In genomic region chr13:86729206-86729605, GRCh38 we compare ENCODE assay signal across 19 cellular contexts.
"Had no signal": no experiment of that assay in that cellular context is flagged by ENCODE, and none has a peak within 500 bp of the region (broad histone marks: within the 10 kb centered on the region; RNA-seq: fewer than 3 reads in every experiment).

No MANE protein-coding gene starts in this region.

- H3K9me3 ChIP-seq: psoas muscle, right lobe of liver, upper lobe of right lung had no signal

- H3K4me3 Mint-ChIP-seq: activated CD8-positive, alpha-beta memory T cell treated with anti-CD3 and anti-CD28 coated beads, Interleukin-2, amount 10 ng/mL, durations not matched to agents 7 days and 5 days; activated naive CD4-positive, alpha-beta T cell treated with anti-CD3 and anti-CD28 coated beads, Interleukin-2, amount 10 ng/mL, durations not matched to agents 7 days and 5 days; mesothelial cell of epicardium; stimulated activated naive CD8-positive, alpha-beta T cell treated with anti-CD3 and anti-CD28 coated beads, Interleukin-15, Interleukin-2, amounts not matched to agents 100 ng/mL and 50 ng/mL, for 24 hours had no signal

- H3K27me3 ChIP-seq: esophagus muscularis mucosa, hepatocyte, right lobe of liver, upper lobe of right lung had no signal

- H3K4me3 ChIP-seq: esophagus muscularis mucosa, hepatocyte, lung, psoas muscle, right lobe of liver, smooth muscle cell, upper lobe of right lung had no signal

- H3K27me3 Mint-ChIP-seq: activated CD8-positive, alpha-beta memory T cell treated with anti-CD3 and anti-CD28 coated beads, Interleukin-2, amount 10 ng/mL, durations not matched to agents 7 days and 5 days; activated naive CD4-positive, alpha-beta T cell treated with anti-CD3 and anti-CD28 coated beads, Interleukin-2, amount 10 ng/mL, durations not matched to agents 7 days and 5 days; stimulated activated naive CD8-positive, alpha-beta T cell treated with anti-CD3 and anti-CD28 coated beads, Interleukin-15, Interleukin-2, amounts not matched to agents 100 ng/mL and 50 ng/mL, for 24 hours had no signal

- DNase-seq: activated CD4-positive, alpha-beta T cell treated with anti-CD3 and anti-CD28 coated beads for 1 hour; activated CD4-positive, alpha-beta T cell treated with anti-CD3 and anti-CD28 coated beads, Interleukin-2, amount 50 U/mL, for 4 hours; activated CD8-positive, alpha-beta memory T cell treated with anti-CD3 and anti-CD28 coated beads, Interleukin-2, amount 10 ng/mL, durations not matched to agents 7 days and 5 days; activated naive CD4-positive, alpha-beta T cell treated with anti-CD3 and anti-CD28 coated beads, Interleukin-2, amount 10 ng/mL, durations not matched to agents 7 days and 5 days; activated T-cell treated with anti-CD3 and anti-CD28 coated beads, Interleukin-2, amount 50 U/mL, for 1 hour; islet precursor cell; psoas muscle; right lobe of liver; stimulated activated CD4-positive, alpha-beta T cell treated with anti-CD3 and anti-CD28 coated beads, Interleukin-4, amount 100 ng/mL, for 4 hours; stimulated activated CD8-positive, alpha-beta memory T cell treated with anti-CD3 and anti-CD28 coated beads, Interleukin-4, amount 100 ng/mL, for 48 hours; T1000; upper lobe of right lung had no signal

- H3K27ac Mint-ChIP-seq: activated CD8-positive, alpha-beta memory T cell treated with anti-CD3 and anti-CD28 coated beads, Interleukin-2, amount 10 ng/mL, durations not matched to agents 7 days and 5 days; activated naive CD4-positive, alpha-beta T cell treated with anti-CD3 and anti-CD28 coated beads, Interleukin-2, amount 10 ng/mL, durations not matched to agents 7 days and 5 days; mesothelial cell of epicardium; stimulated activated naive CD8-positive, alpha-beta T cell treated with anti-CD3 and anti-CD28 coated beads, Interleukin-15, Interleukin-2, amounts not matched to agents 100 ng/mL and 50 ng/mL, for 24 hours had no signal

- H3K4me1 ChIP-seq: esophagus muscularis mucosa, psoas muscle, right lobe of liver, upper lobe of right lung had no signal

- ATAC-seq: activated CD8-positive, alpha-beta memory T cell treated with anti-CD3 and anti-CD28 coated beads, Interleukin-2, amount 10 ng/mL, durations not matched to agents 7 days and 5 days; psoas muscle; right lobe of liver; upper lobe of right lung had no signal

- H3K4me2 ChIP-seq: hepatocyte, smooth muscle cell had no signal

- H3K4me1 Mint-ChIP-seq: activated CD8-positive, alpha-beta memory T cell treated with anti-CD3 and anti-CD28 coated beads, Interleukin-2, amount 10 ng/mL, durations not matched to agents 7 days and 5 days; activated naive CD4-positive, alpha-beta T cell treated with anti-CD3 and anti-CD28 coated beads, Interleukin-2, amount 10 ng/mL, durations not matched to agents 7 days and 5 days had no signal

- H3K36me3 ChIP-seq: esophagus muscularis mucosa, right lobe of liver, upper lobe of right lung had no signal

- H3K36me3 Mint-ChIP-seq: activated CD8-positive, alpha-beta memory T cell treated with anti-CD3 and anti-CD28 coated beads, Interleukin-2, amount 10 ng/mL, durations not matched to agents 7 days and 5 days; activated naive CD4-positive, alpha-beta T cell treated with anti-CD3 and anti-CD28 coated beads, Interleukin-2, amount 10 ng/mL, durations not matched to agents 7 days and 5 days had no signal

- H3K27ac ChIP-seq: esophagus muscularis mucosa, hepatocyte, psoas muscle, right lobe of liver, upper lobe of right lung, VCaP had no signal

- H2AFZ ChIP-seq: hepatocyte had no signal

- H3K79me2 ChIP-seq: hepatocyte had no signal
